Comparison of ENCODE assay signal across 7 cellular contexts in the genomic region with DNA sequence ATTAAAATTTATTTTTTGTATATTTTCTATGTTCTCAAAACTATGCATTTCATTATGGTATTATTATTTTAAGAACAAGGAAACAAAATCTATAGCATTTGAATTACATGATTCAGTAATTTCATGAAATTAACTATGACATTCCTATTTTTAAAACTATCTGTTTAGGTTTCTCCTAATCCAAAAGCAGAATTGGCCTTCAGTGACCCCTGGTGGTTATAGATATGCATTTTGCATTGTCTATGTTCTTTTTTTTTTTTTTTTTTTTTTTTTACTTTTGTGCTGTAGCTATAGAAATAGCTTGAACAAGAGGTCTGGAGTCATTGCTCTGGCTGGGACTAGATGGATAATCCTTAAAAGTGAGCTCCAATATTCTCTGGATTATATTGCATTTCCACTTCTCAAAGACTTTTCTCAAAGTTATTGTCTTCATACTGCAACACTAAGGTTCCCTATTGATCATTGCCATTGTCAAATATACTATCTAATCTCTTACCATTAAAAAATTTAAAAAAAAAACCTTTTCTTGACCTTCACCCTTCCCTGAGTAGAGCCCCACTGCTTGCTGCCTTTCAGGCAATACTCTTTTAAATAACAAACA.
A peak's percentile ranks its signal among the peaks of the same experiment; 100 is the strongest.
DNase-seq lines count a peak whose midpoint lies in the region; ATAC-seq and TF ChIP-seq lines count a peak whose summit lies in the region.

No MANE protein-coding gene starts in this region.

- no peak overlapping the region for H2AFZ ChIP-seq in KMS-11 (ENCODE audit: low read depth)

- peaks cover 5% of the 10 kb centered on the region for H3K9me3 Mint-ChIP-seq in activated naive CD4-positive, alpha-beta T cell treated with anti-CD3 and anti-CD28 coated beads, Interleukin-2, amount 10 ng/mL, durations not matched to agents 7 days and 5 days

- no peaks in the 10 kb centered on the region for H4K20me1 ChIP-seq in KMS-11 (ENCODE audit: insufficient read depth)

- H3K27ac Mint-ChIP-seq in activated naive CD4-positive, alpha-beta T cell treated with anti-CD3 and anti-CD28 coated beads, Interleukin-2, amount 10 ng/mL, durations not matched to agents 7 days and 5 days = no peak overlapping the region

- H3K4me2 ChIP-seq in KMS-11 = no peak overlapping the region

- no peak overlapping the region for H3K9ac ChIP-seq in KMS-11

- ATAC-seq in GM18505 (IDR thresholded peaks at IDR 0.05; ENCODE audit: unreplicated experiment) = no peak

- no peaks in the 10 kb centered on the region for H3K36me3 ChIP-seq in KMS-11 (ENCODE audit: insufficient read depth)

- no peak overlapping the region for H3K4me3 ChIP-seq in KMS-11 (IDR thresholded peaks at IDR 0.05; ENCODE audit: insufficient read depth, low read depth, low read length)

- peaks cover 11% of the 10 kb centered on the region for H3K27me3 Mint-ChIP-seq in activated naive CD4-positive, alpha-beta T cell treated with anti-CD3 and anti-CD28 coated beads, Interleukin-2, amount 10 ng/mL, durations not matched to agents 7 days and 5 days

- no peaks in the 10 kb centered on the region for H3K36me3 Mint-ChIP-seq in activated naive CD4-positive, alpha-beta T cell treated with anti-CD3 and anti-CD28 coated beads, Interleukin-2, amount 10 ng/mL, durations not matched to agents 7 days and 5 days

- no peak overlapping the region for H3K27ac ChIP-seq in KMS-11

- peak; percentile 55 for DNase-seq in EL
- peak; percentile 26 for DNase-seq in SKM-1 (lab: John Stamatoyannopoulos, UW; ENCODE audit: unreplicated experiment)
- DNase-seq in glomerular visceral epithelial cell (ENCODE audit: extremely low spot score) = peak; percentile 55
- DNase-seq in AG08396 (ENCODE audit: low spot score) = no peak
- no peak for DNase-seq in activated naive CD4-positive, alpha-beta T cell treated with anti-CD3 and anti-CD28 coated beads, Interleukin-2, amount 10 ng/mL, durations not matched to agents 7 days and 5 days

- no peaks in the 10 kb centered on the region for H3K79me2 ChIP-seq in KMS-11 (ENCODE audit: insufficient read depth, low read depth)

- CTCF ChIA-PET in activated naive CD4-positive, alpha-beta T cell treated with anti-CD3 and anti-CD28 coated beads, Interleukin-2, amount 10 ng/mL, durations not matched to agents 7 days and 5 days (lab: Charles Lee) = interaction anchor here (0.6 to 2.5 kb wide), 11 partner anchors 8 to 173 kb away, joined by 3 to 24 read pairs (median 6); no protein-coding TSS in a partner anchor

- TF ChIP-seq POLR2A in GM18505 (IDR thresholded peaks at IDR 0.05; ENCODE audit: borderline replicate concordance, extremely low read depth, insufficient read depth, insufficient read length) = no peak

- peak; percentile 65; the same call in 1 of the 2 replicates for TF ChIP-seq CTCF in KMS-11 (conservative IDR thresholded peaks at IDR 0.05; ENCODE audit: low read depth, low read length)

- H3K4me1 Mint-ChIP-seq in activated naive CD4-positive, alpha-beta T cell treated with anti-CD3 and anti-CD28 coated beads, Interleukin-2, amount 10 ng/mL, durations not matched to agents 7 days and 5 days = no peaks in the 10 kb centered on the region

- peaks cover 7% of the 10 kb centered on the region for H3K4me1 ChIP-seq in KMS-11 (ENCODE audit: low read depth, poor library complexity, severe bottlenecking)

- no peak overlapping the region for H3K4me3 Mint-ChIP-seq in activated naive CD4-positive, alpha-beta T cell treated with anti-CD3 and anti-CD28 coated beads, Interleukin-2, amount 10 ng/mL, durations not matched to agents 7 days and 5 days

- H3K27me3 ChIP-seq in KMS-11 (ENCODE audit: insufficient read depth, low read depth) = no peaks in the 10 kb centered on the region

Comparison
In these comparisons a context has a peak if more than half of its experiments do, and no peak if none do; other contexts are left out.
1. DNase-seq: peak in EL (single experiment), SKM-1 (single experiment) and glomerular visceral epithelial cell (single experiment); none in AG08396 (single experiment) and activated naive CD4-positive, alpha-beta T cell treated with anti-CD3 and anti-CD28 coated beads, Interleukin-2, amount 10 ng/mL, durations not matched to agents 7 days and 5 days (single experiment).